In genomic region chr3:151816091-151816604, GRCh38 we compare ENCODE assay signal across 10 cellular contexts. TPM values are rescaled to one million over a fixed set of nuclear protein-coding genes. Genes with fewer than 3 reads are reported as not detected.
A peak's percentile ranks its signal among the peaks of the same experiment; 100 is the strongest.
DNase-seq lines count a peak whose midpoint lies in the region; ATAC-seq, FAIRE-seq and TF ChIP-seq lines count a peak whose summit lies in the region.
"Had no signal": no experiment of that assay in that cellular context is flagged by ENCODE, and none has a peak within 500 bp of the region (broad histone marks: within the 10 kb centered on the region; RNA-seq: fewer than 3 reads in every experiment).

No MANE protein-coding gene starts in this region.

- H3K79me2 ChIP-seq in fibroblast of lung (ENCODE audit: control insufficient read depth, insufficient read depth, low read length): no peaks in the 10 kb centered on the region

- H3K27ac ChIP-seq in fibroblast of lung (ENCODE audit: insufficient read depth, low read length): no peak overlapping the region
- peak overlapping the region in 3 of 4 donors; percentile 13 to 65 (median 43) for H3K27ac ChIP-seq in pancreas

- H3K9ac ChIP-seq in fibroblast of lung (ENCODE audit: insufficient read depth, low read length): no peak overlapping the region

- H3K4me3 ChIP-seq in fibroblast of lung (replicated peaks in 1 of 4; ENCODE audit: control extremely low read depth in 1 of 4, insufficient read depth in 1 of 4, low read depth in 3 of 4, low read length in 4 of 4) (no peak overlapping the region), pancreas (peak overlapping the region in 2 of 4 donors; percentile 2 to 30)

- no peaks in the 10 kb centered on the region for H3K9me3 Mint-ChIP-seq in stimulated activated naive CD8-positive, alpha-beta T cell treated with anti-CD3 and anti-CD28 coated beads, Interleukin-15, amount 100 ng/mL, for 72 hours
- H3K9me3 Mint-ChIP-seq: H9 had no signal

- H3K27me3 ChIP-seq in fibroblast of lung (ENCODE audit: control insufficient read depth, insufficient read depth, low read length) (no peaks in the 10 kb centered on the region), pancreas (no peaks in the 10 kb centered on the region)

- H3K4me1 Mint-ChIP-seq in stimulated activated naive CD8-positive, alpha-beta T cell treated with anti-CD3 and anti-CD28 coated beads, Interleukin-15, amount 100 ng/mL, for 72 hours: no peaks in the 10 kb centered on the region

- H3K4me2 ChIP-seq in fibroblast of lung (ENCODE audit: extremely low read depth, insufficient read depth, low read length): no peak overlapping the region

- H3K4me1 ChIP-seq in fibroblast of lung (ENCODE audit: control insufficient read depth, extremely low read depth, insufficient read depth, low read length) (no peaks in the 10 kb centered on the region), pancreas (peaks cover 7 to 24% (median 11%) of the 10 kb centered on the region in 3 donors)

- no peak overlapping the region for H3K4me3 Mint-ChIP-seq in stimulated activated naive CD8-positive, alpha-beta T cell treated with anti-CD3 and anti-CD28 coated beads, Interleukin-15, amount 100 ng/mL, for 72 hours
- H3K4me3 Mint-ChIP-seq: H9 had no signal

- FAIRE-seq in pancreas (lab: Jason Lieb, UNC) (no peak), frontal cortex (lab: Jason Lieb, UNC) (no peak)
- FAIRE-seq: TTC549 had no signal

- no peak for TF ChIP-seq CTCF in fibroblast of lung (conservative IDR thresholded peaks at IDR 0.05 in 1 of 2, IDR thresholded peaks at IDR 0.05 in 1 of 2; ENCODE audit: low read depth in 1 of 2, low read length in 2 of 2)
- no peak for TF ChIP-seq CTCF in pancreas (IDR thresholded peaks at IDR 0.05)

- intact Hi-C loops in pancreas (cut with DNase I): no loop called here

- H3K27ac Mint-ChIP-seq in stimulated activated naive CD8-positive, alpha-beta T cell treated with anti-CD3 and anti-CD28 coated beads, Interleukin-15, amount 100 ng/mL, for 72 hours: no peak overlapping the region

- H3K36me3 ChIP-seq in fibroblast of lung (ENCODE audit: control insufficient read depth, insufficient read depth, low read length): no peaks in the 10 kb centered on the region
- H3K36me3 ChIP-seq in pancreas: no peaks in the 10 kb centered on the region

- H3K9me3 ChIP-seq in fibroblast of lung (ENCODE audit: control insufficient read depth, insufficient read depth, low read depth, low read length): no peaks in the 10 kb centered on the region
- H3K9me3 ChIP-seq in pancreas: no peaks in the 10 kb centered on the region

- DNase-seq in EL (peak; percentile 53), NCI-H510A (lab: John Stamatoyannopoulos, UW) (peak; percentile 11), fibroblast of lung (ENCODE audit: low read depth in 2 of 2) (peak; percentile 62 to 83), pancreas (peak in 3 of 6 donors; percentile 20 to 37 (median 30)), frontal cortex (ENCODE audit: low spot score in 2 of 2) (no peak), midbrain (lab: John Stamatoyannopoulos, UW) (no peak)
- DNase-seq in stimulated activated naive CD8-positive, alpha-beta T cell treated with anti-CD3 and anti-CD28 coated beads, Interleukin-15, amount 100 ng/mL, for 72 hours: no peak
- DNase-seq: H9 had no signal

- H3K27me3 Mint-ChIP-seq in stimulated activated naive CD8-positive, alpha-beta T cell treated with anti-CD3 and anti-CD28 coated beads, Interleukin-15, amount 100 ng/mL, for 72 hours: peaks cover 10% of the 10 kb centered on the region

- peak; percentile 51 to 85 (median 76) for ATAC-seq in pancreas
- ATAC-seq in stimulated activated naive CD8-positive, alpha-beta T cell treated with anti-CD3 and anti-CD28 coated beads, Interleukin-15, amount 100 ng/mL, for 72 hours: no peak
- ATAC-seq in GM18909 (IDR thresholded peaks at IDR 0.05; ENCODE audit: poor library complexity, unreplicated experiment): no peak

- WGBS in pancreas, 2 donors: 14 to 22% methylated on average over 3 of the region's 3 CpGs

- no peaks in the 10 kb centered on the region for H4K20me1 ChIP-seq in fibroblast of lung (ENCODE audit: control insufficient read depth, extremely low read depth, insufficient read depth, low read length)

- H2AFZ ChIP-seq in fibroblast of lung (ENCODE audit: low read length): no peak overlapping the region

RNA-seq across cellular contexts. Expression of gene AADAC, which starts 2.2 kb away (rescaled TPM):
- total RNA-seq in fibroblast of lung (0.17 and 0.77 TPM in 2 replicates), pancreas (10 to 100 TPM in 4 of 6 donors, 1 to 10 TPM in 2; 2.7 to 83.7 (median 19.9) TPM), frontal cortex (not detected)
- polyA plus RNA-seq in fibroblast of lung (0.41 TPM in 1 of 2 replicates, not detected in the other), pancreas (10 to 100 TPM in 1 of 2 donors, 1 to 10 TPM in 1; 9.1 to 20.7 TPM)
- polyA plus RNA-seq in fibroblast of lung (2012): 0.47 TPM in 1 of 2 replicates, not detected in the other
- not detected in 2 replicates for polyA minus RNA-seq in fibroblast of lung (ENCODE audit: low replicate concordance)
- total RNA-seq: H9 had no signal

RNA-seq across cellular contexts. Expression of gene SUCNR1, which starts 57.3 kb away (rescaled TPM):
- under 0.01 TPM in 2 replicates for total RNA-seq in fibroblast of lung
- 0.02 and 0.07 TPM in 2 replicates for polyA plus RNA-seq in fibroblast of lung
- 0.02 and 0.05 TPM in 2 replicates for polyA plus RNA-seq in fibroblast of lung (2012)
- 0.33 TPM in 1 of 2 replicates, not detected in the other for polyA minus RNA-seq in fibroblast of lung (ENCODE audit: low replicate concordance)
- under 1 TPM in 5 of 6 donors, not detected in 1; 0.08 to 0.23 (median 0.16) TPM for total RNA-seq in pancreas
- polyA plus RNA-seq in pancreas: under 1 TPM; 0.02 to 0.04 TPM
- total RNA-seq in frontal cortex: 0.41 TPM
- total RNA-seq: H9 had no signal

Comparison
In these comparisons a context has a peak if more than half of its experiments do, and no peak if none do; other contexts are left out.
1. DNase-seq: peak in EL (single experiment), NCI-H510A (single experiment) and fibroblast of lung (2 of 2); none in frontal cortex (0 of 2), midbrain (single experiment) and stimulated activated naive CD8-positive, alpha-beta T cell treated with anti-CD3 and anti-CD28 coated beads, Interleukin-15, amount 100 ng/mL, for 72 hours (0 of 2).
2. ATAC-seq: peak in pancreas (4 of 4); none in stimulated activated naive CD8-positive, alpha-beta T cell treated with anti-CD3 and anti-CD28 coated beads, Interleukin-15, amount 100 ng/mL, for 72 hours (single experiment) and GM18909 (single experiment).